8 cellular contexts compared by ENCODE assay signal in genomic region chr5:181243521-181244307, GRCh38. TPM values are rescaled to one million over a fixed set of nuclear protein-coding genes. Genes with fewer than 3 reads are reported as not detected.
DNase-seq lines count a peak whose midpoint lies in the region; ATAC-seq and TF ChIP-seq lines count a peak whose summit lies in the region.

TSS of gene RACK1 (minus strand) at chr5:181243906. CDS start at chr5:181243800, 106 bp downstream.

- H3K4me3 ChIP-seq in BLaER1 treated with 17β-estradiol and CSF1 and Interleukin-3, amounts not matched to agents 10 nM and 100 nM, result peak within 1 kb of the TSS; percentile 72 to 98 (median 90)
- H3K4me3 ChIP-seq in epithelial cell of esophagus (ENCODE audit: low read length) (peak within 1 kb of the TSS; percentile 94), muscle layer of duodenum (ENCODE audit: low read depth in 1 of 2, low read length in 2 of 2) (peak within 1 kb of the TSS; percentile 86 to 94)

- H3K27ac ChIP-seq in BLaER1 treated with 17β-estradiol and CSF1 and Interleukin-3, amounts not matched to agents 10 nM and 100 nM, result peak within 1 kb of the TSS; percentile 91 to 99 (median 96)
- peak within 1 kb of the TSS; percentile 99 for H3K27ac ChIP-seq in muscle layer of duodenum (ENCODE audit: low read length)

- no peaks in the 10 kb centered on the region for H3K9me3 ChIP-seq in BLaER1 treated with 17β-estradiol and CSF1 and Interleukin-3, amounts not matched to agents 10 nM and 100 nM (replicated peaks in 1 of 11)
- H3K9me3 ChIP-seq in muscle layer of duodenum (ENCODE audit: control insufficient read depth in 1 of 2, low read length in 2 of 2), result no peaks in the 10 kb centered on the region

- DNase-seq in HT1080 (ENCODE audit: low read depth) (peak; percentile 88), epithelial cell of esophagus (ENCODE audit: low read depth) (peak; percentile 89), NCI-H748 treated with DMSO at 0.1 percent for 48 hours (lab: John Stamatoyannopoulos, UW) (no peak)
- peak; percentile 96 for DNase-seq in activated CD8-positive, alpha-beta memory T cell treated with anti-CD3 and anti-CD28 coated beads for 24 hours
- peak; percentile 84 to 86 for DNase-seq in stimulated activated CD8-positive, alpha-beta memory T cell treated with anti-CD3 and anti-CD28 coated beads, Interleukin-7, amount 100 ng/mL, for 4 hours (ENCODE audit: low read depth in 2 of 2)

- ATAC-seq in GM21360 (IDR thresholded peaks at IDR 0.05; ENCODE audit: unreplicated experiment), result peak; percentile 56

- H3K4me1 ChIP-seq in BLaER1 treated with 17β-estradiol and CSF1 and Interleukin-3, amounts not matched to agents 10 nM and 100 nM, result peaks cover 61 to 74% (median 69%) of the 10 kb centered on the region in 10 experiments
- H3K4me1 ChIP-seq in muscle layer of duodenum (ENCODE audit: control insufficient read depth in 1 of 2, insufficient read depth in 2 of 2, low read length in 2 of 2), result peaks cover 26 to 39% of the 10 kb centered on the region in 2 donors

- H4K20me1 ChIP-seq in BLaER1 treated with 17β-estradiol and CSF1 and Interleukin-3, amounts not matched to agents 10 nM and 100 nM, result peaks cover 53 to 65% (median 58%) of the 10 kb centered on the region in 11 experiments

- no peaks in the 10 kb centered on the region for H3K27me3 ChIP-seq in BLaER1 treated with 17β-estradiol and CSF1 and Interleukin-3, amounts not matched to agents 10 nM and 100 nM
- H3K27me3 ChIP-seq in muscle layer of duodenum (ENCODE audit: low read depth, low read length), result no peaks in the 10 kb centered on the region

- H3K36me3 ChIP-seq in BLaER1 treated with 17β-estradiol and CSF1 and Interleukin-3, amounts not matched to agents 10 nM and 100 nM, result peaks cover 41 to 46% (median 45%) of the 10 kb centered on the region in 11 experiments
- H3K36me3 ChIP-seq in muscle layer of duodenum (ENCODE audit: control insufficient read depth in 1 of 2, insufficient read depth in 2 of 2, low read length in 2 of 2), result peaks cover 21 to 40% of the 10 kb centered on the region in 2 donors

- TF ChIP-seq CTCF in epithelial cell of esophagus (IDR thresholded peaks at IDR 0.05; ENCODE audit: insufficient read depth, low read depth, low read length, missing control alignments), result no peak

- H3K9ac ChIP-seq in BLaER1 treated with 17β-estradiol and CSF1 and Interleukin-3, amounts not matched to agents 10 nM and 100 nM, result peak within 1 kb of the TSS; percentile 90 to 99 (median 97)

- peak within 1 kb of the TSS; percentile 94 to 100 (median 99) for H3K4me2 ChIP-seq in BLaER1 treated with 17β-estradiol and CSF1 and Interleukin-3, amounts not matched to agents 10 nM and 100 nM

RNA-seq across cellular contexts. Expression of gene RACK1, which starts in this region (rescaled TPM):
- total RNA-seq in HT1080 (2014; rRNA removed; shearing (Covaris generic)), result 7,519 and 7,681 TPM in 2 replicates
- 5,041 and 5,226 TPM in 2 replicates for polyA plus RNA-seq in HT1080 (2015; cell fraction: cytosol; rRNA removed)
- polyA plus RNA-seq in HT1080 (2015; cell fraction: nucleus; rRNA removed), result 3,099 and 3,214 TPM in 2 replicates
